Comparison of ENCODE assay signal across 9 cellular contexts in the genomic region with DNA sequence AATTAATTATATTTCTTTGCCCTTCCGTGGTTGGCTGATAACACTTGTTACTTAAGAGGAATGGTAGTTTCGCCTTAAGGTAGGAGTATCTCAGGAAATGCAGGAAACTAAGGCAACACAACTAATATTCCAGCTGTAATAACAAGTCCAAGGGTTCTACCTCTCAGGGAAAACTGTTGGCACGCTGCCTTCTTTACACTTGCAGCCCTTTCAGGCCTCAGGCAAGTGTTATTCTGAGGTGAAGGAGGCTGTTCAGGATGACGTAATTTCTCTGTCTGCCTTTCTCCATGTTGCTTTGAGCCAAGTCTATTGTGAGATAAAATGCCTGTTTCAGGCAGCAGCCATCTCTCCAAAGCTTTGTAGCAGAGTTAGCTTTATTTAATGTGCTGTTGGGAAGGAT. TPM values are rescaled to one million over a fixed set of nuclear protein-coding genes. Genes with fewer than 3 reads are reported as not detected.
A peak's percentile ranks its signal among the peaks of the same experiment; 100 is the strongest.
DNase-seq lines count a peak whose midpoint lies in the region; ATAC-seq and TF ChIP-seq lines count a peak whose summit lies in the region.
"Had no signal": no experiment of that assay in that cellular context is flagged by ENCODE, and none has a peak within 500 bp of the region (broad histone marks: within the 10 kb centered on the region; RNA-seq: fewer than 3 reads in every experiment).

No MANE protein-coding gene starts in this region.

- no peak overlapping the region for H3K27ac ChIP-seq in thyroid gland

- TF ChIP-seq CTCF in thyroid gland (IDR thresholded peaks at IDR 0.05) (no peak), Caco-2 (IDR thresholded peaks at IDR 0.05; ENCODE audit: insufficient read depth in 1 of 2, low read depth in 1 of 2, low read length in 1 of 2, severe bottlenecking in 1 of 2, unreplicated experiment in 1 of 2) (no peak)

- WGBS in thyroid gland, 2 donors: 17 to 43% methylated on average over 4 of the region's 4 CpGs

- intact Hi-C loops in left cardiac atrium (cut with DNase I): no loop called here
- intact Hi-C loops in thyroid gland (cut with DNase I): no loop called here
- intact Hi-C loops in Caco-2 (cut with micrococcal nuclease; ENCODE audit: unreplicated experiment): no loop called here

- TF ChIP-seq POLR2A in thyroid gland (IDR thresholded peaks at IDR 0.05): no peak

- BruUV-seq in Caco-2 (replicated peaks; lab: Mats Ljungman, UMichigan): no TSS peak

- no peaks in the 10 kb centered on the region for H3K27me3 Mint-ChIP-seq in Caco-2 (ENCODE audit: insufficient read depth, unreplicated experiment)

- CTCF ChIA-PET in Caco-2 (lab: Charles Lee): no interaction called here

- H3K36me3 ChIP-seq in MG63 (no peaks in the 10 kb centered on the region), thyroid gland (no peaks in the 10 kb centered on the region), Caco-2 (ENCODE audit: control insufficient read depth, insufficient read depth, low read length) (no peaks in the 10 kb centered on the region)

- peaks cover 9% of the 10 kb centered on the region for H3K36me3 Mint-ChIP-seq in Caco-2 (ENCODE audit: insufficient read depth, unreplicated experiment)
- H3K36me3 Mint-ChIP-seq: T-cell had no signal

- H3K4me1 ChIP-seq in thyroid gland: peaks cover 0 to 8% of the 10 kb centered on the region in 2 donors
- no peaks in the 10 kb centered on the region for H3K4me1 ChIP-seq in Caco-2

- H3K27ac Mint-ChIP-seq in Caco-2 (ENCODE audit: unreplicated experiment): no peak overlapping the region
- H3K27ac Mint-ChIP-seq: T-cell had no signal

- POLR2A ChIA-PET in Caco-2 (lab: Charles Lee): no interaction called here

- H3K4me1 Mint-ChIP-seq in Caco-2 (ENCODE audit: low read depth, unreplicated experiment): peaks cover 8% of the 10 kb centered on the region
- H3K4me1 Mint-ChIP-seq: T-cell had no signal

- H3K9me3 ChIP-seq in MG63 (no peaks in the 10 kb centered on the region; the same call in 1 of the 2 replicates), thyroid gland (no peaks in the 10 kb centered on the region), Caco-2 (no peaks in the 10 kb centered on the region)

- peak; percentile 5 for DNase-seq in MG63
- peak; percentile 60 for DNase-seq in amniotic epithelial cell (ENCODE audit: low read depth)
- peak; percentile 46 for DNase-seq in left cardiac atrium
- DNase-seq in thyroid gland: peak; percentile 44 to 55
- no peak for DNase-seq in Caco-2
- no peak for DNase-seq in NCI-H526 (lab: John Stamatoyannopoulos, UW)
- DNase-seq: Karpas-422, T-cell had no signal

- no peak overlapping the region for H3K4me3 Mint-ChIP-seq in Caco-2 (ENCODE audit: unreplicated experiment)
- H3K4me3 Mint-ChIP-seq: T-cell had no signal

- ATAC-seq in left cardiac atrium (peak; percentile 57 to 93), HG03108 (IDR thresholded peaks at IDR 0.05; ENCODE audit: unreplicated experiment) (no peak)
- ATAC-seq: T-cell had no signal

- H3K27me3 ChIP-seq in MG63: no peaks in the 10 kb centered on the region
- no peaks in the 10 kb centered on the region for H3K27me3 ChIP-seq in thyroid gland
- no peaks in the 10 kb centered on the region for H3K27me3 ChIP-seq in Caco-2 (replicated peaks; ENCODE audit: control insufficient read depth, insufficient read depth, low read length)

- no peaks in the 10 kb centered on the region for H3K9me3 Mint-ChIP-seq in Caco-2 (ENCODE audit: unreplicated experiment)
- H3K9me3 Mint-ChIP-seq: T-cell had no signal

- H3K4me3 ChIP-seq in MG63 (no peak overlapping the region), thyroid gland (replicated peaks in 1 of 3) (no peak overlapping the region), Caco-2 (ENCODE audit: low read depth, low read length) (no peak overlapping the region)

RNA-seq across cellular contexts. Expression of a gene that starts 38.0 kb away (rescaled TPM):
- 26.6 and 36.9 TPM in 2 replicates for total RNA-seq in MG63 (2014; rRNA removed; shearing (Covaris generic); ENCODE audit: low replicate concordance)
- 100 to 1,000 TPM in 1 of 2 donors, 10 to 100 TPM in 1; 94.1 to 195 TPM for total RNA-seq in left cardiac atrium
- total RNA-seq in thyroid gland: 10 to 100 TPM in 3 of 4 donors, 1 to 10 TPM in 1; 9.7 to 50.1 (median 33.1) TPM
- 27.4 and 34.1 TPM in 2 replicates for total RNA-seq in Caco-2 (2022)

Comparison
In these comparisons a context has a peak if more than half of its experiments do, and no peak if none do; other contexts are left out.
1. DNase-seq: peak in MG63 (single experiment), amniotic epithelial cell (single experiment), left cardiac atrium (single experiment) and thyroid gland (2 of 2); none in Caco-2 (0 of 2) and NCI-H526 (0 of 2).